19 cellular contexts compared by ENCODE assay signal in genomic region chr15:39595621-39596221, GRCh38. TPM values are rescaled to one million over a fixed set of nuclear protein-coding genes. Genes with fewer than 3 reads are reported as not detected.
DNase-seq lines count a peak whose midpoint lies in the region; ATAC-seq and TF ChIP-seq lines count a peak whose summit lies in the region.
"Had no signal": no experiment of that assay in that cellular context is flagged by ENCODE, and none has a peak within 500 bp of the region (broad histone marks: within the 10 kb centered on the region; RNA-seq: fewer than 3 reads in every experiment).

No MANE protein-coding gene starts in this region.

- H3K4me1 Mint-ChIP-seq in osteocyte (ENCODE audit: unreplicated experiment): peaks cover 78% of the 10 kb centered on the region
- H3K4me1 Mint-ChIP-seq: activated naive CD4-positive, alpha-beta T cell treated with anti-CD3 and anti-CD28 coated beads, Interleukin-2, amount 10 ng/mL, durations not matched to agents 7 days and 5 days had no signal

- DNase-seq in EL (peak; percentile 18), fibroblast of peridontal ligament (ENCODE audit: extremely low read depth) (peak; percentile 61), osteocyte (ENCODE audit: extremely low spot score, unreplicated experiment) (no peak), DMS153 (lab: John Stamatoyannopoulos, UW) (no peak), SKM-1 treated with dmso at 0.1 percent for 144 hours (lab: John Stamatoyannopoulos, UW; ENCODE audit: unreplicated experiment) (no peak)
- no peak for DNase-seq in activated naive CD4-positive, alpha-beta T cell treated with Interleukin-2 at 50 U/mL for 16 hours
- DNase-seq: activated naive CD4-positive, alpha-beta T cell treated with anti-CD3 and anti-CD28 coated beads, Interleukin-2, amount 10 ng/mL, durations not matched to agents 7 days and 5 days; CD8-positive, alpha-beta T cell; cerebellar nuclear complex; foreskin melanocyte; kidney; MG63; naive thymus-derived CD8-positive, alpha-beta T cell; NCI-H2081 treated with DMSO at 0.1 percent for 48 hours; NCI-H82; SIG-M5 had no signal

- H3K27ac Mint-ChIP-seq in osteocyte (ENCODE audit: unreplicated experiment): peak overlapping the region; percentile 71
- H3K27ac Mint-ChIP-seq: activated naive CD4-positive, alpha-beta T cell treated with anti-CD3 and anti-CD28 coated beads, Interleukin-2, amount 10 ng/mL, durations not matched to agents 7 days and 5 days; CD8-positive, alpha-beta T cell; naive thymus-derived CD8-positive, alpha-beta T cell; stimulated activated naive CD8-positive, alpha-beta T cell treated with anti-CD3 and anti-CD28 coated beads, Interleukin-15, Interleukin-2, amounts not matched to agents 100 ng/mL and 50 ng/mL, for 24 hours had no signal

- H3K27ac ChIP-seq in VCaP: peak overlapping the region; percentile 65

- no peaks in the 10 kb centered on the region for H3K9me3 Mint-ChIP-seq in osteocyte (ENCODE audit: unreplicated experiment)
- H3K9me3 Mint-ChIP-seq: activated naive CD4-positive, alpha-beta T cell treated with anti-CD3 and anti-CD28 coated beads, Interleukin-2, amount 10 ng/mL, durations not matched to agents 7 days and 5 days; CD8-positive, alpha-beta T cell; naive thymus-derived CD8-positive, alpha-beta T cell; stimulated activated naive CD8-positive, alpha-beta T cell treated with anti-CD3 and anti-CD28 coated beads, Interleukin-15, Interleukin-2, amounts not matched to agents 100 ng/mL and 50 ng/mL, for 24 hours had no signal

- no peaks in the 10 kb centered on the region for H3K27me3 Mint-ChIP-seq in osteocyte (ENCODE audit: unreplicated experiment)
- H3K27me3 Mint-ChIP-seq: stimulated activated naive CD8-positive, alpha-beta T cell treated with anti-CD3 and anti-CD28 coated beads, Interleukin-15, Interleukin-2, amounts not matched to agents 100 ng/mL and 50 ng/mL, for 24 hours had no signal

- no peak overlapping the region for H3K4me3 Mint-ChIP-seq in osteocyte (ENCODE audit: unreplicated experiment)
- H3K4me3 Mint-ChIP-seq: activated naive CD4-positive, alpha-beta T cell treated with anti-CD3 and anti-CD28 coated beads, Interleukin-2, amount 10 ng/mL, durations not matched to agents 7 days and 5 days; CD8-positive, alpha-beta T cell; naive thymus-derived CD8-positive, alpha-beta T cell; stimulated activated naive CD8-positive, alpha-beta T cell treated with anti-CD3 and anti-CD28 coated beads, Interleukin-15, Interleukin-2, amounts not matched to agents 100 ng/mL and 50 ng/mL, for 24 hours had no signal

- ATAC-seq in GM21367 (IDR thresholded peaks at IDR 0.05; ENCODE audit: unreplicated experiment): no peak
- ATAC-seq: CD8-positive, alpha-beta T cell; naive thymus-derived CD8-positive, alpha-beta T cell had no signal

- TF ChIP-seq CTCF in VCaP (conservative IDR thresholded peaks at IDR 0.05) (no peak), osteocyte (IDR thresholded peaks at IDR 0.05) (no peak)

- peaks cover 53% of the 10 kb centered on the region for H3K36me3 Mint-ChIP-seq in osteocyte (ENCODE audit: unreplicated experiment)
- H3K36me3 Mint-ChIP-seq: activated naive CD4-positive, alpha-beta T cell treated with anti-CD3 and anti-CD28 coated beads, Interleukin-2, amount 10 ng/mL, durations not matched to agents 7 days and 5 days; CD8-positive, alpha-beta T cell; naive thymus-derived CD8-positive, alpha-beta T cell had no signal

RNA-seq across cellular contexts. Expression of gene THBS1, which starts 14.8 kb away (rescaled TPM):
- total RNA-seq in osteocyte: 812 and 849 TPM in 2 replicates

Comparison
In these comparisons a context has a peak if more than half of its experiments do, and no peak if none do; other contexts are left out.
1. DNase-seq: peak in EL (single experiment) and fibroblast of peridontal ligament (single experiment); none in osteocyte (single experiment), DMS153 (single experiment), SKM-1 treated with dmso at 0.1 percent for 144 hours (single experiment) and activated naive CD4-positive, alpha-beta T cell treated with Interleukin-2 at 50 U/mL for 16 hours (single experiment).